Comparison of ENCODE assay signal across 8 cellular contexts in genomic region chr14:73723411-73723798, GRCh38. TPM values are rescaled to one million over a fixed set of nuclear protein-coding genes. Genes with fewer than 3 reads are reported as not detected.
DNase-seq lines count a peak whose midpoint lies in the region; ATAC-seq and TF ChIP-seq lines count a peak whose summit lies in the region.

No MANE protein-coding gene starts in this region.

- no peak overlapping the region for H3K9ac ChIP-seq in OCI-LY3 (ENCODE audit: low read length)

- peaks cover 47% of the 10 kb centered on the region for H4K20me1 ChIP-seq in OCI-LY3 (ENCODE audit: insufficient read depth, low read length)

- no peaks in the 10 kb centered on the region for H3K9me3 Mint-ChIP-seq in endothelial cell (ENCODE audit: unreplicated experiment)
- H3K9me3 Mint-ChIP-seq in progenitor cell of endocrine pancreas (ENCODE audit: low read depth) = no peaks in the 10 kb centered on the region

- H3K27ac ChIP-seq in OCI-LY3 (ENCODE audit: low read length) = peak overlapping the region; percentile 47

- no peaks in the 10 kb centered on the region for H3K27me3 ChIP-seq in OCI-LY3 (ENCODE audit: low read depth, low read length)

- peaks cover 52% of the 10 kb centered on the region for H3K36me3 Mint-ChIP-seq in endothelial cell (ENCODE audit: low read depth, unreplicated experiment)
- peaks cover 22% of the 10 kb centered on the region for H3K36me3 Mint-ChIP-seq in progenitor cell of endocrine pancreas (ENCODE audit: insufficient read depth)

- H3K4me3 ChIP-seq in OCI-LY3 (ENCODE audit: low read length) = no peak overlapping the region

- H3K27ac Mint-ChIP-seq in endothelial cell (ENCODE audit: unreplicated experiment) = no peak overlapping the region
- peak overlapping the region; percentile 62 for H3K27ac Mint-ChIP-seq in progenitor cell of endocrine pancreas

- 0 out of 2 replicates have a peak overlapping the region, but pooled peaks have one; percentile 24 for H3K4me2 ChIP-seq in OCI-LY3 (ENCODE audit: low read length)

- no peaks in the 10 kb centered on the region for H3K9me3 ChIP-seq in OCI-LY3 (ENCODE audit: insufficient read depth, low read length)

- H2AFZ ChIP-seq in OCI-LY3 (ENCODE audit: low read depth, low read length) = no peak overlapping the region

- peaks cover 26% of the 10 kb centered on the region for H3K4me1 ChIP-seq in OCI-LY3 (ENCODE audit: low read length)

- H3K27me3 Mint-ChIP-seq in endothelial cell (ENCODE audit: unreplicated experiment) = peaks cover 3% of the 10 kb centered on the region
- H3K27me3 Mint-ChIP-seq in progenitor cell of endocrine pancreas = no peaks in the 10 kb centered on the region

- DNase-seq in Caki2 (ENCODE audit: low read depth) (peak; percentile 53), endothelial cell (ENCODE audit: low spot score) (no peak), progenitor cell of endocrine pancreas (ENCODE audit: low spot score, unreplicated experiment) (no peak), NCI-H2029 treated with DMSO at 0.1 percent for 48 hours (lab: John Stamatoyannopoulos, UW) (no peak), DMS79 (lab: John Stamatoyannopoulos, UW) (no peak)

- H3K4me1 Mint-ChIP-seq in endothelial cell (ENCODE audit: unreplicated experiment) (peaks cover 29% of the 10 kb centered on the region), progenitor cell of endocrine pancreas (ENCODE audit: low read depth) (peaks cover 9% of the 10 kb centered on the region)

- ATAC-seq in GM21526 (IDR thresholded peaks at IDR 0.05; ENCODE audit: low FRiP score, unreplicated experiment) (no peak), GM21737 (IDR thresholded peaks at IDR 0.05; ENCODE audit: unreplicated experiment) (no peak)

- in situ Hi-C loops in Caki2 (cut with HindIII; ENCODE audit: low pct_unique_long_range_greater_than_20kb, low sequenced_read_pairs) = no loop called here

- no peak for TF ChIP-seq CTCF in OCI-LY3 (IDR thresholded peaks at IDR 0.05; ENCODE audit: low read depth, low read length)
- no peak for TF ChIP-seq CTCF in endothelial cell (IDR thresholded peaks at IDR 0.05; ENCODE audit: unreplicated experiment)
- TF ChIP-seq CTCF in progenitor cell of endocrine pancreas (IDR thresholded peaks at IDR 0.05; ENCODE audit: unreplicated experiment) = no peak

- H3K79me2 ChIP-seq in OCI-LY3 (ENCODE audit: low read length) = peaks cover 5% of the 10 kb centered on the region; the same call in 1 of the 2 replicates

- H3K4me3 Mint-ChIP-seq in endothelial cell (ENCODE audit: unreplicated experiment) (peak overlapping the region; percentile 43), progenitor cell of endocrine pancreas (ENCODE audit: low read depth) (no peak overlapping the region)

- H3K36me3 ChIP-seq in OCI-LY3 (replicated peaks; ENCODE audit: low read depth, low read length) = peaks cover 85% of the 10 kb centered on the region

RNA-seq across cellular contexts. Expression of gene PNMA1, which starts 9.2 kb away (rescaled TPM):
- total RNA-seq in Caki2 (2014; rRNA removed; shearing (Covaris generic); ENCODE audit: low replicate concordance) = 41.4 and 45.4 TPM in 2 replicates
- total RNA-seq in endothelial cell (ENCODE audit: unreplicated experiment) = 32.7 TPM
- 52.7 and 59.0 TPM in 2 replicates for total RNA-seq in progenitor cell of endocrine pancreas
